In genomic region chr11:61950035-61950547, GRCh38 we compare ENCODE assay signal across 9 cellular contexts. TPM values are rescaled to one million over a fixed set of nuclear protein-coding genes. Genes with fewer than 3 reads are reported as not detected.
DNase-seq lines count a peak whose midpoint lies in the region; ATAC-seq, FAIRE-seq and TF ChIP-seq lines count a peak whose summit lies in the region.
"Had no signal": no experiment of that assay in that cellular context is flagged by ENCODE, and none has a peak within 500 bp of the region (broad histone marks: within the 10 kb centered on the region; RNA-seq: fewer than 3 reads in every experiment).

TSS of gene BEST1 (plus strand) at chr11:61950351. CDS start at chr11:61951807, 1,456 bp downstream.

- no peaks in the 10 kb centered on the region for H3K27me3 ChIP-seq in astrocyte (ENCODE audit: insufficient read depth, low read length)
- peaks cover under 1% of the 10 kb centered on the region for H3K27me3 ChIP-seq in lower lobe of right lung (ENCODE audit: low read depth)
- H3K27me3 ChIP-seq in suprapubic skin, result peaks cover 6% of the 10 kb centered on the region

- H3K27ac Mint-ChIP-seq in activated CD8-positive, alpha-beta T cell treated with anti-CD3 and anti-CD28 coated beads for 36 hours, result peak within 1 kb of the TSS; percentile 52
- H3K27ac Mint-ChIP-seq in activated CD8-positive, alpha-beta T cell treated with anti-CD3 and anti-CD28 coated beads, Interleukin-2, amount 10 ng/mL, durations not matched to agents 7 days and 5 days, result no peak within 1 kb of the TSS
- H3K27ac Mint-ChIP-seq in astrocyte (ENCODE audit: unreplicated experiment), result peak within 1 kb of the TSS; percentile 94

- H2AFZ ChIP-seq in astrocyte (ENCODE audit: low read depth, low read length), result no peak within 1 kb of the TSS

- H3K36me3 Mint-ChIP-seq in activated CD8-positive, alpha-beta T cell treated with anti-CD3 and anti-CD28 coated beads for 36 hours (ENCODE audit: low read depth), result no peaks in the 10 kb centered on the region
- no peaks in the 10 kb centered on the region for H3K36me3 Mint-ChIP-seq in activated CD8-positive, alpha-beta T cell treated with anti-CD3 and anti-CD28 coated beads, Interleukin-2, amount 10 ng/mL, durations not matched to agents 7 days and 5 days (ENCODE audit: low read depth)
- H3K36me3 Mint-ChIP-seq in astrocyte (ENCODE audit: low read depth, unreplicated experiment), result no peaks in the 10 kb centered on the region

- H3K27ac ChIP-seq in astrocyte (ENCODE audit: low read depth, low read length) (no peak within 1 kb of the TSS), lower lobe of right lung (no peak within 1 kb of the TSS), suprapubic skin (peak within 1 kb of the TSS; percentile 30)

- TF ChIP-seq POLR2A in suprapubic skin (IDR thresholded peaks at IDR 0.05), result no peak

- no peak within 1 kb of the TSS for H3K4me3 ChIP-seq in astrocyte (ENCODE audit: insufficient read depth, low read depth, low read length)
- no peak within 1 kb of the TSS for H3K4me3 ChIP-seq in lower lobe of right lung
- no peak within 1 kb of the TSS for H3K4me3 ChIP-seq in suprapubic skin

- no peak for DNase-seq in activated CD8-positive, alpha-beta T cell treated with anti-CD3 and anti-CD28 coated beads for 36 hours
- DNase-seq in activated CD8-positive, alpha-beta T cell treated with anti-CD3 and anti-CD28 coated beads, Interleukin-2, amount 10 ng/mL, durations not matched to agents 7 days and 5 days, result no peak
- DNase-seq in astrocyte (ENCODE audit: low read depth), result no peak
- no peak for DNase-seq in lower lobe of right lung
- no peak for DNase-seq in suprapubic skin (ENCODE audit: low spot score in 2 of 2)
- no peak for DNase-seq in dedifferentiated amniotic fluid mesenchymal stem cell (ENCODE audit: extremely low spot score)
- DNase-seq in NCI-H1417 (lab: John Stamatoyannopoulos, UW), result no peak
- DNase-seq: activated gamma-delta T cell had no signal

- no peak for FAIRE-seq in astrocyte (lab: Jason Lieb, UNC)

- CTCF ChIA-PET in activated CD8-positive, alpha-beta T cell treated with anti-CD3 and anti-CD28 coated beads for 36 hours (lab: Charles Lee), result interaction anchor here (0.8 to 11.9 kb wide), 6 partner anchors 10 to 158 kb away, joined by 3 to 215 read pairs (median 30); no protein-coding TSS in a partner anchor
- CTCF ChIA-PET in activated CD8-positive, alpha-beta T cell treated with anti-CD3 and anti-CD28 coated beads, Interleukin-2, amount 10 ng/mL, durations not matched to agents 7 days and 5 days (lab: Charles Lee), result interaction anchor here (0.7 to 10.0 kb wide), 9 partner anchors 11 to 158 kb away, joined by 3 to 139 read pairs (median 6); no protein-coding TSS in a partner anchor

- ATAC-seq in activated CD8-positive, alpha-beta T cell treated with anti-CD3 and anti-CD28 coated beads for 36 hours, result no peak
- no peak for ATAC-seq in activated CD8-positive, alpha-beta T cell treated with anti-CD3 and anti-CD28 coated beads, Interleukin-2, amount 10 ng/mL, durations not matched to agents 7 days and 5 days
- no peak for ATAC-seq in lower lobe of right lung
- ATAC-seq in GM18873 (IDR thresholded peaks at IDR 0.05; ENCODE audit: low FRiP score, unreplicated experiment), result no peak

- H3K4me2 ChIP-seq in astrocyte (ENCODE audit: low read length), result no peak within 1 kb of the TSS

- H3K36me3 ChIP-seq in astrocyte (ENCODE audit: insufficient read depth, low read length) (no peaks in the 10 kb centered on the region), lower lobe of right lung (no peaks in the 10 kb centered on the region), suprapubic skin (no peaks in the 10 kb centered on the region)

- H3K4me1 ChIP-seq in astrocyte (ENCODE audit: insufficient read depth, low read length), result peaks cover 4% of the 10 kb centered on the region
- H3K4me1 ChIP-seq in lower lobe of right lung, result peaks cover 26% of the 10 kb centered on the region
- peaks cover 36% of the 10 kb centered on the region for H3K4me1 ChIP-seq in suprapubic skin

- H3K9ac ChIP-seq in astrocyte (ENCODE audit: low read length), result no peak within 1 kb of the TSS

- WGBS in suprapubic skin, result 83% methylated on average over 2 of the region's 8 CpGs

- no peaks in the 10 kb centered on the region for H3K9me3 Mint-ChIP-seq in activated CD8-positive, alpha-beta T cell treated with anti-CD3 and anti-CD28 coated beads for 36 hours
- no peaks in the 10 kb centered on the region for H3K9me3 Mint-ChIP-seq in activated CD8-positive, alpha-beta T cell treated with anti-CD3 and anti-CD28 coated beads, Interleukin-2, amount 10 ng/mL, durations not matched to agents 7 days and 5 days (ENCODE audit: insufficient read depth)
- no peaks in the 10 kb centered on the region for H3K9me3 Mint-ChIP-seq in astrocyte (ENCODE audit: unreplicated experiment)

- TF ChIP-seq EP300 in suprapubic skin (IDR thresholded peaks at IDR 0.05), result no peak

- no peaks in the 10 kb centered on the region for H3K79me2 ChIP-seq in astrocyte (ENCODE audit: insufficient read depth, low read length)

- POLR2A ChIA-PET in activated CD8-positive, alpha-beta T cell treated with anti-CD3 and anti-CD28 coated beads for 36 hours (lab: Charles Lee), result interaction anchor here (0.8 to 1.2 kb wide), 3 partner anchors 16 to 18 kb away, joined by 3 to 5 read pairs (median 4); partner anchors contain the start of gene FTH1
- POLR2A ChIA-PET in activated CD8-positive, alpha-beta T cell treated with anti-CD3 and anti-CD28 coated beads, Interleukin-2, amount 10 ng/mL, durations not matched to agents 7 days and 5 days (lab: Charles Lee), result no interaction called here

- peaks cover 15% of the 10 kb centered on the region for H3K27me3 Mint-ChIP-seq in activated CD8-positive, alpha-beta T cell treated with anti-CD3 and anti-CD28 coated beads for 36 hours
- peaks cover 11% of the 10 kb centered on the region for H3K27me3 Mint-ChIP-seq in activated CD8-positive, alpha-beta T cell treated with anti-CD3 and anti-CD28 coated beads, Interleukin-2, amount 10 ng/mL, durations not matched to agents 7 days and 5 days (ENCODE audit: low read depth)
- peaks cover 17% of the 10 kb centered on the region for H3K27me3 Mint-ChIP-seq in astrocyte (ENCODE audit: low read depth, unreplicated experiment)

- H3K9me3 ChIP-seq in astrocyte (ENCODE audit: insufficient read depth, low read depth, low read length) (no peaks in the 10 kb centered on the region), lower lobe of right lung (no peaks in the 10 kb centered on the region), suprapubic skin (no peaks in the 10 kb centered on the region)

- H3K4me1 Mint-ChIP-seq in activated CD8-positive, alpha-beta T cell treated with anti-CD3 and anti-CD28 coated beads for 36 hours (ENCODE audit: low read depth), result peaks cover 8% of the 10 kb centered on the region
- H3K4me1 Mint-ChIP-seq in activated CD8-positive, alpha-beta T cell treated with anti-CD3 and anti-CD28 coated beads, Interleukin-2, amount 10 ng/mL, durations not matched to agents 7 days and 5 days (ENCODE audit: low read depth), result peaks cover 1% of the 10 kb centered on the region
- peaks cover 8% of the 10 kb centered on the region for H3K4me1 Mint-ChIP-seq in astrocyte (ENCODE audit: low read depth, unreplicated experiment)

- intact Hi-C loops in activated CD8-positive, alpha-beta T cell treated with anti-CD3 and anti-CD28 coated beads for 36 hours (cut with micrococcal nuclease), result no loop called here
- intact Hi-C loops in lower lobe of right lung (cut with DNase I), result no loop called here

- no peaks in the 10 kb centered on the region for H4K20me1 ChIP-seq in astrocyte (ENCODE audit: insufficient read depth, low read length)

- no peak for TF ChIP-seq CTCF in activated CD8-positive, alpha-beta T cell treated with anti-CD3 and anti-CD28 coated beads for 36 hours (IDR thresholded peaks at IDR 0.05)
- TF ChIP-seq CTCF in astrocyte (IDR thresholded peaks at IDR 0.05; ENCODE audit: insufficient read depth, low read depth, low read length) (no peak), lower lobe of right lung (IDR thresholded peaks at IDR 0.05) (no peak), suprapubic skin (IDR thresholded peaks at IDR 0.05) (no peak)

- no peak within 1 kb of the TSS for H3K4me3 Mint-ChIP-seq in activated CD8-positive, alpha-beta T cell treated with anti-CD3 and anti-CD28 coated beads for 36 hours
- H3K4me3 Mint-ChIP-seq in activated CD8-positive, alpha-beta T cell treated with anti-CD3 and anti-CD28 coated beads, Interleukin-2, amount 10 ng/mL, durations not matched to agents 7 days and 5 days, result no peak within 1 kb of the TSS
- peak within 1 kb of the TSS; percentile 40 for H3K4me3 Mint-ChIP-seq in astrocyte (ENCODE audit: unreplicated experiment)

RNA-seq across cellular contexts. Expression of gene BEST1, which starts in this region (rescaled TPM):
- under 1 TPM; 0.61 to 0.83 TPM for total RNA-seq in activated CD8-positive, alpha-beta T cell treated with anti-CD3 and anti-CD28 coated beads for 36 hours
- not detected for total RNA-seq in activated CD8-positive, alpha-beta T cell treated with anti-CD3 and anti-CD28 coated beads, Interleukin-2, amount 10 ng/mL, durations not matched to agents 7 days and 5 days
- total RNA-seq in astrocyte (0.60 and 0.66 TPM in 2 replicates), lower lobe of right lung (14.1 TPM), suprapubic skin (1 to 10 TPM; 1.5 to 4.1 (median 2.5) TPM)
